ENCODE assay signal across 8 cellular contexts in genomic region chr7:90178592-90179279, GRCh38. TPM values are rescaled to one million over a fixed set of nuclear protein-coding genes. Genes with fewer than 3 reads are reported as not detected.
DNase-seq lines count a peak whose midpoint lies in the region; ATAC-seq, FAIRE-seq and TF ChIP-seq lines count a peak whose summit lies in the region.

No MANE protein-coding gene starts in this region.

- H3K9me1 ChIP-seq in K562 (ENCODE audit: control insufficient read depth, insufficient read depth, low read length): no peaks in the 10 kb centered on the region

- H3K27me3 ChIP-seq in K562 (ENCODE audit: control insufficient read depth in 2 of 2, insufficient read depth in 2 of 2, low read length in 2 of 2) (no peaks in the 10 kb centered on the region), HAP-1 (ENCODE audit: low read depth) (no peaks in the 10 kb centered on the region)

- H3K27ac ChIP-seq in K562 (ENCODE audit: extremely low read depth, low read depth, low read length): no peak overlapping the region

- DNase-seq in HCEC 1CT: peak; percentile 96
- peak; percentile 90 for DNase-seq in LoVo (ENCODE audit: low spot score)
- DNase-seq in K562 (ENCODE audit: extremely low read depth in 1 of 4, low spot score in 3 of 4): no peak
- no peak for DNase-seq in stimulated activated effector memory CD8-positive, alpha-beta T cell treated with anti-CD3 and anti-CD28 coated beads, Interleukin-12 subunit alpha, Interleukin-12 subunit beta, amount 100 ng/mL, for 72 hours (ENCODE audit: low spot score in 2 of 2)
- DNase-seq in putamen (ENCODE audit: low spot score): no peak
- DNase-seq in ecto neural progenitor cell (ENCODE audit: low spot score): no peak
- no peak for DNase-seq in HAP-1 (ENCODE audit: low spot score in 2 of 2)

- WGBS in K562 (ENCODE audit: insufficient coverage, low coverage, missing lambda C conversion rate): 2% methylated on average over 6 of the region's 6 CpGs

- H3K27ac Mint-ChIP-seq in stimulated activated effector memory CD8-positive, alpha-beta T cell treated with anti-CD3 and anti-CD28 coated beads, Interleukin-12 subunit alpha, Interleukin-12 subunit beta, amount 100 ng/mL, for 72 hours: peak overlapping the region; percentile 24

- H4K20me1 ChIP-seq in K562 (replicated peaks; ENCODE audit: control insufficient read depth, insufficient read depth, low read length): no peaks in the 10 kb centered on the region

- POLR2A ChIA-PET in K562 (lab: Yijun Ruan, JAX): interaction anchor here (0.6 kb wide), 1 partner anchor 20 kb away, joined by 3 read pairs; no protein-coding TSS in a partner anchor

- no peak overlapping the region for H3K9ac ChIP-seq in K562 (ENCODE audit: insufficient read depth in 1 of 2, low read depth in 2 of 2, low read length in 2 of 2)

- in situ Hi-C loops in K562 (cut with MboI): no loop called here
- in situ Hi-C loops in HAP-1 (cut with MboI; ENCODE audit: low sequenced_read_pairs): no loop called here

- no peak for FAIRE-seq in K562 (lab: Jason Lieb, UNC)

- H3K4me3 ChIP-seq in K562 (no peak overlapping the region), HAP-1 (no peak overlapping the region)

- peaks cover 19% of the 10 kb centered on the region for H3K4me1 Mint-ChIP-seq in stimulated activated effector memory CD8-positive, alpha-beta T cell treated with anti-CD3 and anti-CD28 coated beads, Interleukin-12 subunit alpha, Interleukin-12 subunit beta, amount 100 ng/mL, for 72 hours

- peak overlapping the region; percentile 12 for H3K4me3 Mint-ChIP-seq in stimulated activated effector memory CD8-positive, alpha-beta T cell treated with anti-CD3 and anti-CD28 coated beads, Interleukin-12 subunit alpha, Interleukin-12 subunit beta, amount 100 ng/mL, for 72 hours

- no peaks in the 10 kb centered on the region for H3K4me1 ChIP-seq in K562 (replicated peaks in 1 of 2; ENCODE audit: control insufficient read depth in 2 of 2, insufficient read depth in 2 of 2, low read length in 2 of 2)
- peaks cover 7% of the 10 kb centered on the region; the same call in 1 of the 2 replicates for H3K4me1 ChIP-seq in HAP-1

- no peak overlapping the region for H3K4me2 ChIP-seq in K562 (ENCODE audit: insufficient read depth, low read length)

- H3K9me3 ChIP-seq in K562 (replicated peaks; ENCODE audit: control insufficient read depth, insufficient read depth, low read depth, low read length): no peaks in the 10 kb centered on the region
- peaks cover 4% of the 10 kb centered on the region for H3K9me3 ChIP-seq in HAP-1

- no peak overlapping the region for H2AFZ ChIP-seq in K562 (ENCODE audit: low read depth, low read length)

- H3K36me3 Mint-ChIP-seq in stimulated activated effector memory CD8-positive, alpha-beta T cell treated with anti-CD3 and anti-CD28 coated beads, Interleukin-12 subunit alpha, Interleukin-12 subunit beta, amount 100 ng/mL, for 72 hours: no peaks in the 10 kb centered on the region

- TF ChIP-seq POLR2A in K562 (conservative IDR thresholded peaks at IDR 0.05): no peak

- no TSS peak for BruUV-seq in K562 (replicated peaks; lab: Mats Ljungman, UMichigan)

- intact Hi-C loops in K562 (cut with micrococcal nuclease): no loop called here

- H3K36me3 ChIP-seq in K562 (ENCODE audit: control insufficient read depth, insufficient read depth, low read length): no peaks in the 10 kb centered on the region
- H3K36me3 ChIP-seq in HAP-1 (replicated peaks): no peaks in the 10 kb centered on the region

- TF ChIP-seq EP300 in K562 (IDR thresholded peaks at IDR 0.05; ENCODE audit: low read length): no peak

- TF ChIP-seq CTCF in K562 (IDR thresholded peaks at IDR 0.05 in 2 of 3, conservative IDR thresholded peaks at IDR 0.05 in 1 of 3; ENCODE audit: insufficient read depth in 2 of 3, low read depth in 1 of 3, low read length in 3 of 3): no peak

- H3K79me2 ChIP-seq in K562 (ENCODE audit: control insufficient read depth, insufficient read depth, low read length): no peaks in the 10 kb centered on the region

- ATAC-seq in GM18519 (IDR thresholded peaks at IDR 0.05; ENCODE audit: low FRiP score, unreplicated experiment): peak; percentile 93
- ATAC-seq in K562: no peak
- ATAC-seq in stimulated activated effector memory CD8-positive, alpha-beta T cell treated with anti-CD3 and anti-CD28 coated beads, Interleukin-12 subunit alpha, Interleukin-12 subunit beta, amount 100 ng/mL, for 72 hours: peak; percentile 98

- no peak for TF ChIP-seq RAD21 in K562 (CRISPR knock-in tag; conservative IDR thresholded peaks at IDR 0.05 in 1 of 2, IDR thresholded peaks at IDR 0.05 in 1 of 2)

- CTCF ChIA-PET in K562 (lab: Yijun Ruan, JAX; ENCODE audit: low intra/inter-chr PET ratio): no interaction called here

- H3K9me3 Mint-ChIP-seq in stimulated activated effector memory CD8-positive, alpha-beta T cell treated with anti-CD3 and anti-CD28 coated beads, Interleukin-12 subunit alpha, Interleukin-12 subunit beta, amount 100 ng/mL, for 72 hours: no peaks in the 10 kb centered on the region

TF ChIP-seq in K562, 482 proteins besides CTCF, POLR2A, EP300 and RAD21:
- TF ChIP-seq FOSL1 (tag; conservative IDR thresholded peaks at IDR 0.05) (peak; percentile 78), EGR1 (conservative IDR thresholded peaks at IDR 0.05) (no peak)

RNA-seq across cellular contexts. Expression of gene STEAP1, which starts 24.5 kb away (rescaled TPM):
- total RNA-seq in K562 (2011; cell fraction: chromatin; rRNA removed; ENCODE audit: low replicate concordance): 1.5 and 2.4 TPM in 2 replicates
- total RNA-seq in K562 (2011; cell fraction: nucleolus; rRNA removed): 1.2 and 3.0 TPM in 2 replicates
- total RNA-seq in K562 (2011; cell fraction: nucleoplasm; rRNA removed): 2.7 and 3.3 TPM in 2 replicates
- 4.1 and 5.1 TPM in 2 replicates for total RNA-seq in K562 (2014; rRNA removed)
- 4.0 and 4.6 TPM in 2 replicates for total RNA-seq in K562 (2014; rRNA removed; fragmentation: Illumina TruSeq; extraction: Trizol)
- total RNA-seq in K562 (2015; rRNA removed; fragmentation: Illumina TruSeq; extraction: Trizol): 3.9 and 5.0 TPM in 2 replicates
- 2.7 and 3.5 TPM in 2 replicates for total RNA-seq in K562 (2021)
- 0.42 and 2.9 TPM in 2 replicates for polyA plus RNA-seq in K562 (2011; rRNA removed)
- 0.27 and 0.45 TPM in 2 replicates for polyA plus RNA-seq in K562 (2011; cell fraction: cytosol; rRNA removed)
- 0.28 and 0.90 TPM in 2 replicates for polyA plus RNA-seq in K562 (2011; cell fraction: nucleus; rRNA removed)
- polyA plus RNA-seq in K562 (2012): 3.0 and 4.8 TPM in 2 replicates
- 5.3 and 5.9 TPM in 2 replicates for polyA plus RNA-seq in K562 (2014; fragmentation: Illumina TruSeq; extraction: Trizol)
- 1 to 10 TPM; 5.3 to 5.4 TPM for polyA plus RNA-seq in K562 (2014; fragmentation: Nextera tagmentation; extraction: Ambion mirVana)
- 4.6 and 6.8 TPM in 2 replicates for polyA plus RNA-seq in K562 (2014; rRNA removed)
- polyA minus RNA-seq in K562 (2011; rRNA and poly(A)+ RNA removed): 0.60 and 1.1 TPM in 2 replicates
- polyA minus RNA-seq in K562 (2011; cell fraction: cytosol; rRNA and poly(A)+ RNA removed): 1.3 TPM in 1 of 2 replicates, not detected in the other
- 0.13 TPM in 1 of 2 replicates, not detected in the other for polyA minus RNA-seq in K562 (2011; cell fraction: nucleus; rRNA and poly(A)+ RNA removed)

RNA-seq across cellular contexts. Expression of gene STEAP2, which starts 32.8 kb away (rescaled TPM):
- total RNA-seq in K562 (2011; cell fraction: chromatin; rRNA removed; ENCODE audit: low replicate concordance): not detected in 2 replicates
- not detected in 2 replicates for total RNA-seq in K562 (2011; cell fraction: nucleolus; rRNA removed)
- total RNA-seq in K562 (2011; cell fraction: nucleoplasm; rRNA removed): not detected in 2 replicates
- total RNA-seq in K562 (2014; rRNA removed): not detected in 2 replicates
- total RNA-seq in K562 (2014; rRNA removed; fragmentation: Illumina TruSeq; extraction: Trizol): not detected in 2 replicates
- not detected in 2 replicates for total RNA-seq in K562 (2015; rRNA removed; fragmentation: Illumina TruSeq; extraction: Trizol)
- 0.02 and 0.04 TPM in 2 replicates for total RNA-seq in K562 (2021)
- not detected in 2 replicates for polyA plus RNA-seq in K562 (2011; rRNA removed)
- not detected in 2 replicates for polyA plus RNA-seq in K562 (2011; cell fraction: cytosol; rRNA removed)
- polyA plus RNA-seq in K562 (2011; cell fraction: nucleus; rRNA removed): not detected in 2 replicates
- 0.03 and 0.10 TPM in 2 replicates for polyA plus RNA-seq in K562 (2012)
- not detected in 2 replicates for polyA plus RNA-seq in K562 (2014; fragmentation: Illumina TruSeq; extraction: Trizol)
- under 1 TPM in 1 of 2 experiments, not detected in 1; 0.03 TPM for polyA plus RNA-seq in K562 (2014; fragmentation: Nextera tagmentation; extraction: Ambion mirVana)
- polyA plus RNA-seq in K562 (2014; rRNA removed): not detected in 2 replicates
- polyA minus RNA-seq in K562 (2011; rRNA and poly(A)+ RNA removed): not detected in 2 replicates
- not detected in 2 replicates for polyA minus RNA-seq in K562 (2011; cell fraction: cytosol; rRNA and poly(A)+ RNA removed)
- polyA minus RNA-seq in K562 (2011; cell fraction: nucleus; rRNA and poly(A)+ RNA removed): under 0.01 TPM in 1 of 2 replicates, not detected in the other

Comparison
In these comparisons a context has a peak if more than half of its experiments do, and no peak if none do; other contexts are left out.
1. DNase-seq: peak in HCEC 1CT (single experiment) and LoVo (single experiment); none in K562 (0 of 4), stimulated activated effector memory CD8-positive, alpha-beta T cell treated with anti-CD3 and anti-CD28 coated beads, Interleukin-12 subunit alpha, Interleukin-12 subunit beta, amount 100 ng/mL, for 72 hours (0 of 2), putamen (single experiment), ecto neural progenitor cell (single experiment) and HAP-1 (0 of 2).